Comparison of ENCODE assay signal across 8 cellular contexts in genomic region chr17:59366040-59366757, GRCh38. TPM values are rescaled to one million over a fixed set of nuclear protein-coding genes. Genes with fewer than 3 reads are reported as not detected.
DNase-seq lines count a peak whose midpoint lies in the region; ATAC-seq and TF ChIP-seq lines count a peak whose summit lies in the region.

No MANE protein-coding gene starts in this region.

- peak overlapping the region; percentile 90 for H3K27ac Mint-ChIP-seq in activated naive CD8-positive, alpha-beta T cell treated with anti-CD3 and anti-CD28 coated beads, Interleukin-2, amount 10 ng/mL, durations not matched to agents 7 days and 5 days

- CTCF ChIA-PET in mammary epithelial cell (lab: Charles Lee; ENCODE audit: low non-redundant PET) = no interaction called here

- TF ChIP-seq POLR2A in breast epithelium (IDR thresholded peaks at IDR 0.05) = no peak
- TF ChIP-seq POLR2A in thyroid gland (IDR thresholded peaks at IDR 0.05) = no peak
- TF ChIP-seq POLR2A in erythroblast (IDR thresholded peaks at IDR 0.05; ENCODE audit: low read length) = no peak

- peaks cover 14% of the 10 kb centered on the region for H3K36me3 Mint-ChIP-seq in activated naive CD8-positive, alpha-beta T cell treated with anti-CD3 and anti-CD28 coated beads, Interleukin-2, amount 10 ng/mL, durations not matched to agents 7 days and 5 days

- TF ChIP-seq CTCF in breast epithelium (IDR thresholded peaks at IDR 0.05) (no peak), mammary epithelial cell (conservative IDR thresholded peaks at IDR 0.05 in 1 of 2, IDR thresholded peaks at IDR 0.05 in 1 of 2; ENCODE audit: extremely low read depth in 1 of 2, insufficient read depth in 1 of 2, low read depth in 1 of 2, low read length in 2 of 2) (no peak), thyroid gland (IDR thresholded peaks at IDR 0.05) (no peak)

- H2AFZ ChIP-seq in mammary epithelial cell (ENCODE audit: low read depth, low read length) = no peak overlapping the region

- H3K36me3 ChIP-seq in breast epithelium = no peaks in the 10 kb centered on the region
- no peaks in the 10 kb centered on the region for H3K36me3 ChIP-seq in mammary epithelial cell (ENCODE audit: insufficient read depth, low read length)
- H3K36me3 ChIP-seq in thyroid gland = no peaks in the 10 kb centered on the region

- H3K27me3 Mint-ChIP-seq in activated naive CD8-positive, alpha-beta T cell treated with anti-CD3 and anti-CD28 coated beads, Interleukin-2, amount 10 ng/mL, durations not matched to agents 7 days and 5 days = no peaks in the 10 kb centered on the region

- H3K9me3 ChIP-seq in breast epithelium (no peaks in the 10 kb centered on the region), mammary epithelial cell (replicated peaks; ENCODE audit: insufficient read depth, low read length) (no peaks in the 10 kb centered on the region), thyroid gland (no peaks in the 10 kb centered on the region)

- no peaks in the 10 kb centered on the region for H3K9me3 Mint-ChIP-seq in activated naive CD8-positive, alpha-beta T cell treated with anti-CD3 and anti-CD28 coated beads, Interleukin-2, amount 10 ng/mL, durations not matched to agents 7 days and 5 days

- in situ Hi-C loops in mammary epithelial cell (cut with MboI; ENCODE audit: low sequenced_read_pairs in 2 of 2) = no loop called here

- POLR2A ChIA-PET in activated naive CD8-positive, alpha-beta T cell treated with anti-CD3 and anti-CD28 coated beads, Interleukin-2, amount 10 ng/mL, durations not matched to agents 7 days and 5 days (lab: Charles Lee) = interaction anchor here (0.7 to 3.3 kb wide), 11 partner anchors 10 to 254 kb away, joined by 3 to 11 read pairs (median 3); partner anchors contain the start of gene CLTC

- no peak overlapping the region for H3K4me2 ChIP-seq in mammary epithelial cell (ENCODE audit: insufficient read depth, low read depth, low read length)

- H3K4me1 ChIP-seq in breast epithelium (peaks cover 18 to 49% of the 10 kb centered on the region in 2 donors), mammary epithelial cell (ENCODE audit: insufficient read depth, low read length) (peaks cover 8% of the 10 kb centered on the region), thyroid gland (peaks cover 95 to 97% of the 10 kb centered on the region in 2 donors)

- H3K9ac ChIP-seq in mammary epithelial cell (ENCODE audit: insufficient read depth, low read length) = no peak overlapping the region

- peaks cover 59% of the 10 kb centered on the region for H3K4me1 Mint-ChIP-seq in activated naive CD8-positive, alpha-beta T cell treated with anti-CD3 and anti-CD28 coated beads, Interleukin-2, amount 10 ng/mL, durations not matched to agents 7 days and 5 days

- dilution Hi-C loops in mammary epithelial cell (cut with HindIII; ENCODE audit: low sequenced_read_pairs) = no loop called here

- no peak for DNase-seq in breast epithelium (ENCODE audit: low spot score in 2 of 2)
- DNase-seq in mammary epithelial cell = no peak
- DNase-seq in activated naive CD8-positive, alpha-beta T cell treated with anti-CD3 and anti-CD28 coated beads, Interleukin-2, amount 10 ng/mL, durations not matched to agents 7 days and 5 days = no peak
- DNase-seq in left lobe of liver (ENCODE audit: low spot score) = peak; percentile 59
- DNase-seq in thyroid gland = peak; percentile 59 to 63
- DNase-seq in erythroblast (lab: John Stamatoyannopoulos, UW) = no peak
- DNase-seq in Ammon's horn (ENCODE audit: low spot score) = no peak

- BruUV-seq in mammary epithelial cell (replicated peaks; lab: Mats Ljungman, UMichigan) = no TSS peak

- no peaks in the 10 kb centered on the region for H4K20me1 ChIP-seq in mammary epithelial cell (ENCODE audit: insufficient read depth, low read length)

- intact Hi-C loops in breast epithelium (cut with DNase I; ENCODE audit: low total_unique reads) (no loop called here), mammary epithelial cell (cut with micrococcal nuclease) (no loop called here), thyroid gland (cut with DNase I) (loop anchor here (5.0 kb wide), 1 partner anchor 34 kb away; the partner anchor contains the start of gene YPEL2)

- ATAC-seq in activated naive CD8-positive, alpha-beta T cell treated with anti-CD3 and anti-CD28 coated beads, Interleukin-2, amount 10 ng/mL, durations not matched to agents 7 days and 5 days (ENCODE audit: low read depth) = no peak
- ATAC-seq in left lobe of liver (peak; percentile 46), HG03175 (IDR thresholded peaks at IDR 0.05; ENCODE audit: unreplicated experiment) (no peak)

- H3K79me2 ChIP-seq in mammary epithelial cell (ENCODE audit: insufficient read depth, low read length) = no peaks in the 10 kb centered on the region

- WGBS in mammary epithelial cell (ENCODE audit: low coverage, missing lambda C conversion rate) = 79% methylated on average over 10 of the region's 10 CpGs
- 20 to 37% methylated on average over 9 to 10 of the region's 10 CpGs for WGBS in thyroid gland, 2 donors

- H3K27ac ChIP-seq in breast epithelium (peak overlapping the region; percentile 71 to 78), mammary epithelial cell (ENCODE audit: insufficient read depth, low read depth, low read length) (no peak overlapping the region), thyroid gland (peak overlapping the region; percentile 89 to 96 (median 92))

- H3K4me3 ChIP-seq in breast epithelium (no peak overlapping the region), mammary epithelial cell (replicated peaks in 1 of 3; ENCODE audit: insufficient read depth in 1 of 3, low read depth in 2 of 3, low read length in 3 of 3) (no peak overlapping the region), thyroid gland (replicated peaks in 1 of 3) (no peak overlapping the region)

- peak overlapping the region; percentile 72 for H3K4me3 Mint-ChIP-seq in activated naive CD8-positive, alpha-beta T cell treated with anti-CD3 and anti-CD28 coated beads, Interleukin-2, amount 10 ng/mL, durations not matched to agents 7 days and 5 days

- H3K27me3 ChIP-seq in breast epithelium = no peaks in the 10 kb centered on the region
- H3K27me3 ChIP-seq in mammary epithelial cell (ENCODE audit: insufficient read depth, low read length) = no peaks in the 10 kb centered on the region
- no peaks in the 10 kb centered on the region for H3K27me3 ChIP-seq in thyroid gland

RNA-seq across cellular contexts. Expression of gene YPEL2, which starts 34.7 kb away (rescaled TPM):
- total RNA-seq in breast epithelium (10 to 100 TPM; 26.5 to 64.8 (median 33.2) TPM), mammary epithelial cell (1 to 10 TPM; 2.2 to 6.8 TPM), left lobe of liver (18.9 TPM), thyroid gland (10 to 100 TPM; 29.5 to 67.2 (median 39.9) TPM)
- polyA plus RNA-seq in mammary epithelial cell = 1.7 TPM
- not detected for polyA minus RNA-seq in mammary epithelial cell
- 10 to 100 TPM; 24.0 to 25.3 TPM for total RNA-seq in activated naive CD8-positive, alpha-beta T cell treated with anti-CD3 and anti-CD28 coated beads, Interleukin-2, amount 10 ng/mL, durations not matched to agents 7 days and 5 days

Comparison
In these comparisons a context has a peak if more than half of its experiments do, and no peak if none do; other contexts are left out.
1. DNase-seq: peak in left lobe of liver (single experiment) and thyroid gland (2 of 2); none in breast epithelium (0 of 2), mammary epithelial cell (single experiment), activated naive CD8-positive, alpha-beta T cell treated with anti-CD3 and anti-CD28 coated beads, Interleukin-2, amount 10 ng/mL, durations not matched to agents 7 days and 5 days (single experiment), erythroblast (0 of 2) and Ammon's horn (single experiment).